In genomic region chr2:42874838-42875801, GRCh38 we compare ENCODE assay signal across 11 cellular contexts.
DNase-seq lines count a peak whose midpoint lies in the region; ATAC-seq and TF ChIP-seq lines count a peak whose summit lies in the region.
"Had no signal": no experiment of that assay in that cellular context is flagged by ENCODE, and none has a peak within 500 bp of the region (broad histone marks: within the 10 kb centered on the region; RNA-seq: fewer than 3 reads in every experiment).

No MANE protein-coding gene starts in this region.

- DNase-seq in dermis blood vessel endothelial cell (peak; percentile 50), hepatocyte (ENCODE audit: low spot score) (no peak), osteocyte (ENCODE audit: extremely low spot score, unreplicated experiment) (peak; percentile 21), uterus (peak; percentile 73 to 74), inferior parietal cortex (ENCODE audit: extremely low spot score) (no peak)
- no peak for DNase-seq in activated naive CD4-positive, alpha-beta T cell treated with anti-CD3 and anti-CD28 coated beads for 36 hours
- DNase-seq: CD8-positive, alpha-beta memory T cell; NCI-H1105 had no signal

- intact Hi-C loops in uterus (cut with DNase I; ENCODE audit: low total_unique reads): no loop called here
- intact Hi-C loops in activated naive CD4-positive, alpha-beta T cell treated with anti-CD3 and anti-CD28 coated beads for 36 hours (cut with micrococcal nuclease): no loop called here

- no peaks in the 10 kb centered on the region for H3K27me3 Mint-ChIP-seq in osteocyte (ENCODE audit: unreplicated experiment)
- H3K27me3 Mint-ChIP-seq in activated naive CD4-positive, alpha-beta T cell treated with anti-CD3 and anti-CD28 coated beads for 36 hours (ENCODE audit: low read depth): no peaks in the 10 kb centered on the region

- no peaks in the 10 kb centered on the region for H3K36me3 ChIP-seq in hepatocyte (replicated peaks; ENCODE audit: insufficient read depth, low read depth)
- no peaks in the 10 kb centered on the region for H3K36me3 ChIP-seq in uterus

- H3K9me2 ChIP-seq in hepatocyte (replicated peaks; ENCODE audit: insufficient read depth): no peaks in the 10 kb centered on the region

- H4K20me1 ChIP-seq in hepatocyte (ENCODE audit: insufficient read depth, poor library complexity, severe bottlenecking): no peaks in the 10 kb centered on the region

- no peaks in the 10 kb centered on the region for H3K4me1 Mint-ChIP-seq in osteocyte (ENCODE audit: unreplicated experiment)
- peaks cover 20% of the 10 kb centered on the region for H3K4me1 Mint-ChIP-seq in activated naive CD4-positive, alpha-beta T cell treated with anti-CD3 and anti-CD28 coated beads for 36 hours (ENCODE audit: low read depth)

- H3K4me3 Mint-ChIP-seq in osteocyte (ENCODE audit: unreplicated experiment): no peak overlapping the region
- H3K4me3 Mint-ChIP-seq in activated naive CD4-positive, alpha-beta T cell treated with anti-CD3 and anti-CD28 coated beads for 36 hours: no peak overlapping the region
- H3K4me3 Mint-ChIP-seq: CD8-positive, alpha-beta memory T cell had no signal

- H3K4me2 ChIP-seq in hepatocyte: no peak overlapping the region

- H3K36me3 Mint-ChIP-seq in osteocyte (ENCODE audit: unreplicated experiment): no peaks in the 10 kb centered on the region
- H3K36me3 Mint-ChIP-seq in activated naive CD4-positive, alpha-beta T cell treated with anti-CD3 and anti-CD28 coated beads for 36 hours (ENCODE audit: low read depth): no peaks in the 10 kb centered on the region
- H3K36me3 Mint-ChIP-seq: CD8-positive, alpha-beta memory T cell had no signal

- CTCF ChIA-PET in activated naive CD4-positive, alpha-beta T cell treated with anti-CD3 and anti-CD28 coated beads for 36 hours (lab: Charles Lee): interaction anchor here (1.1 kb wide), 1 partner anchor 16 kb away, joined by 3 read pairs; no protein-coding TSS in a partner anchor

- no peak overlapping the region for H2AFZ ChIP-seq in hepatocyte

- H3K4me1 ChIP-seq in hepatocyte (ENCODE audit: insufficient read depth): peaks cover 16% of the 10 kb centered on the region
- H3K4me1 ChIP-seq in uterus: peaks cover 7 to 14% of the 10 kb centered on the region in 2 donors

- H3K27ac ChIP-seq in hepatocyte (peak overlapping the region; percentile 83), uterus (peak overlapping the region; percentile 85 to 87)

- no peak for TF ChIP-seq CTCF in hepatocyte (IDR thresholded peaks at IDR 0.05; ENCODE audit: poor library complexity)
- no peak for TF ChIP-seq CTCF in osteocyte (IDR thresholded peaks at IDR 0.05)
- no peak for TF ChIP-seq CTCF in uterus (IDR thresholded peaks at IDR 0.05)

- WGBS in hepatocyte (ENCODE audit: low lambda C conversion rate, missing lambda C conversion rate): 87% methylated on average over 22 of the region's 22 CpGs

- H3K79me2 ChIP-seq in hepatocyte: no peaks in the 10 kb centered on the region

- ATAC-seq in HG03139 (IDR thresholded peaks at IDR 0.05; ENCODE audit: unreplicated experiment): no peak
- ATAC-seq: activated CD4-positive, CD25-positive, alpha-beta regulatory T cell treated with anti-CD3 and anti-CD28 coated beads, Interleukin-2, amount 50 U/mL, for 24 hours had no signal

- H3K27ac Mint-ChIP-seq in osteocyte (ENCODE audit: unreplicated experiment): no peak overlapping the region
- no peak overlapping the region for H3K27ac Mint-ChIP-seq in activated naive CD4-positive, alpha-beta T cell treated with anti-CD3 and anti-CD28 coated beads for 36 hours

- H3K9me3 Mint-ChIP-seq in osteocyte (ENCODE audit: unreplicated experiment): no peaks in the 10 kb centered on the region
- H3K9me3 Mint-ChIP-seq in activated naive CD4-positive, alpha-beta T cell treated with anti-CD3 and anti-CD28 coated beads for 36 hours: no peaks in the 10 kb centered on the region
- H3K9me3 Mint-ChIP-seq: CD8-positive, alpha-beta memory T cell had no signal

- H3K27me3 ChIP-seq in hepatocyte: no peaks in the 10 kb centered on the region
- H3K27me3 ChIP-seq in uterus: no peaks in the 10 kb centered on the region

- no peaks in the 10 kb centered on the region for H3K9me3 ChIP-seq in hepatocyte (ENCODE audit: low read depth)
- no peaks in the 10 kb centered on the region for H3K9me3 ChIP-seq in uterus

- H3K4me3 ChIP-seq in hepatocyte (no peak overlapping the region), uterus (no peak overlapping the region)
- H3K4me3 ChIP-seq: SK-N-MC had no signal

- TF ChIP-seq POLR2A in uterus (IDR thresholded peaks at IDR 0.05): no peak

Comparison
In these comparisons a context has a peak if more than half of its experiments do, and no peak if none do; other contexts are left out.
1. DNase-seq: peak in dermis blood vessel endothelial cell (single experiment), osteocyte (single experiment) and uterus (2 of 2); none in hepatocyte (single experiment), inferior parietal cortex (single experiment) and activated naive CD4-positive, alpha-beta T cell treated with anti-CD3 and anti-CD28 coated beads for 36 hours (single experiment).